In the genomic region with DNA sequence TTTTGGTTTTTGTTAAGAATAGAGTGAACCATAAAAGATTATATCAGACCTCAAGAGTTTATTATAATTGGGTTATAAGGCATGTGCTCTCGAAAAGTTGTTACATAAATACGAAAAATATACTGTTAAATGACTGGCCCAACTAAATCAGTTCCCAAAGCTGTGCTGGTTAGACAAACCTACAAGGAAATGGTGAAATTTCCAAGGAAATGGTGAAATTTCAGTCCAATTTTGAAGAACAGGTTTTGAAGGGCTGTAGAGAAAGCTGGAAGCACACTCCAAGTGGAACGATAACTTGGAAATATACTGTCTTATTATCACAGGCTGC, we compare ENCODE assay signal across 8 cellular contexts. TPM values are rescaled to one million over a fixed set of nuclear protein-coding genes. Genes with fewer than 3 reads are reported as not detected.
DNase-seq lines count a peak whose midpoint lies in the region; ATAC-seq, FAIRE-seq and TF ChIP-seq lines count a peak whose summit lies in the region.

No MANE protein-coding gene starts in this region.

- peak overlapping the region; percentile 94 for H2AFZ ChIP-seq in OCI-LY1 (ENCODE audit: low read length)
- H2AFZ ChIP-seq in fibroblast of lung (ENCODE audit: low read length), result peak overlapping the region; percentile 100

- no peaks in the 10 kb centered on the region for H4K20me1 ChIP-seq in OCI-LY1 (ENCODE audit: insufficient read depth, low read length)
- no peaks in the 10 kb centered on the region for H4K20me1 ChIP-seq in fibroblast of lung (ENCODE audit: control insufficient read depth, extremely low read depth, insufficient read depth, low read length)

- H3K36me3 ChIP-seq in OCI-LY1 (ENCODE audit: insufficient read depth, low read length) (no peaks in the 10 kb centered on the region), fibroblast of lung (ENCODE audit: control insufficient read depth, insufficient read depth, low read length) (no peaks in the 10 kb centered on the region), psoas muscle (ENCODE audit: insufficient read depth in 1 of 2, low read depth in 1 of 2) (peaks cover 0 to 5% of the 10 kb centered on the region in 2 donors)

- peak overlapping the region; percentile 95 for H3K4me2 ChIP-seq in OCI-LY1 (ENCODE audit: low read length)
- H3K4me2 ChIP-seq in fibroblast of lung (ENCODE audit: extremely low read depth, insufficient read depth, low read length), result peak overlapping the region; percentile 95

- ATAC-seq in psoas muscle (no peak), HG03520 (IDR thresholded peaks at IDR 0.05; ENCODE audit: unreplicated experiment) (no peak), HG02973 (IDR thresholded peaks at IDR 0.05; ENCODE audit: unreplicated experiment) (no peak)

- 6 to 10% (median 7%) methylated on average over 3 of the region's 3 CpGs for WGBS in psoas muscle, 3 donors

- H3K27me3 ChIP-seq in OCI-LY1 (ENCODE audit: insufficient read depth, low read length), result no peaks in the 10 kb centered on the region
- H3K27me3 ChIP-seq in fibroblast of lung (ENCODE audit: control insufficient read depth, insufficient read depth, low read length), result no peaks in the 10 kb centered on the region
- no peaks in the 10 kb centered on the region for H3K27me3 ChIP-seq in psoas muscle (ENCODE audit: insufficient read depth in 3 of 3, low read length in 2 of 3)

- no peak for FAIRE-seq in D721Med (lab: Jason Lieb, UNC)

- DNase-seq in fibroblast of lung (ENCODE audit: low read depth in 2 of 2) (no peak), psoas muscle (no peak), D721Med (ENCODE audit: insufficient read length, low spot score) (no peak)
- no peak for DNase-seq in activated CD8-positive, alpha-beta memory T cell treated with anti-CD3 and anti-CD28 coated beads, Interleukin-2, amount 50 U/mL, for 48 hours

- H3K4me1 ChIP-seq in OCI-LY1 (ENCODE audit: insufficient read depth, low read length, severe bottlenecking) (peaks cover 42% of the 10 kb centered on the region), fibroblast of lung (ENCODE audit: control insufficient read depth, extremely low read depth, insufficient read depth, low read length) (peaks cover 16% of the 10 kb centered on the region), psoas muscle (peaks cover 5% of the 10 kb centered on the region)

- H3K27ac ChIP-seq in C4-2B (peak overlapping the region; percentile 77), OCI-LY1 (ENCODE audit: low read depth, low read length, poor library complexity, severe bottlenecking) (peak overlapping the region; percentile 76), fibroblast of lung (ENCODE audit: insufficient read depth, low read length) (peak overlapping the region; percentile 71), psoas muscle (peak overlapping the region; percentile 82)

- H3K79me2 ChIP-seq in OCI-LY1 (ENCODE audit: insufficient read depth, low read length) (peaks cover 48% of the 10 kb centered on the region), fibroblast of lung (ENCODE audit: control insufficient read depth, insufficient read depth, low read length) (peaks cover 9% of the 10 kb centered on the region)

- H3F3A ChIP-seq in OCI-LY1 (ENCODE audit: insufficient read depth, low read length), result no peaks in the 10 kb centered on the region

- TF ChIP-seq CTCF in C4-2B (conservative IDR thresholded peaks at IDR 0.05) (no peak), OCI-LY1 (IDR thresholded peaks at IDR 0.05; ENCODE audit: low read length) (no peak), fibroblast of lung (conservative IDR thresholded peaks at IDR 0.05 in 1 of 2, IDR thresholded peaks at IDR 0.05 in 1 of 2; ENCODE audit: low read depth in 1 of 2, low read length in 2 of 2) (no peak), psoas muscle (IDR thresholded peaks at IDR 0.05) (no peak), D721Med (IDR thresholded peaks at IDR 0.05; ENCODE audit: insufficient read depth, missing control alignments) (no peak)

- no peaks in the 10 kb centered on the region for H3K9me2 ChIP-seq in OCI-LY1 (ENCODE audit: low read depth, low read length)

- peak overlapping the region; percentile 97 for H3K9ac ChIP-seq in OCI-LY1 (ENCODE audit: low read length)
- H3K9ac ChIP-seq in fibroblast of lung (ENCODE audit: insufficient read depth, low read length), result peak overlapping the region; percentile 82

- H3K9me3 ChIP-seq in OCI-LY1 (ENCODE audit: low read length) (no peaks in the 10 kb centered on the region), fibroblast of lung (ENCODE audit: control insufficient read depth, insufficient read depth, low read depth, low read length) (no peaks in the 10 kb centered on the region), psoas muscle (no peaks in the 10 kb centered on the region)

- intact Hi-C loops in psoas muscle (cut with DNase I), result no loop called here

- H3K4me3 ChIP-seq in OCI-LY1 (ENCODE audit: low read depth, low read length, poor library complexity, severe bottlenecking), result peak overlapping the region; percentile 89
- peak overlapping the region; percentile 96 to 99 (median 97) for H3K4me3 ChIP-seq in fibroblast of lung (replicated peaks in 1 of 4; ENCODE audit: control extremely low read depth in 1 of 4, insufficient read depth in 1 of 4, low read depth in 3 of 4, low read length in 4 of 4)
- H3K4me3 ChIP-seq in psoas muscle, result peak overlapping the region; percentile 76

RNA-seq across cellular contexts. Expression of a gene that starts 0.4 kb away (rescaled TPM):
- total RNA-seq in fibroblast of lung (18.5 and 22.1 TPM in 2 replicates), psoas muscle (1 to 10 TPM; 7.1 to 9.3 (median 8.6) TPM)
- polyA plus RNA-seq in fibroblast of lung (19.5 and 23.5 TPM in 2 replicates), psoas muscle (1 to 10 TPM; 4.1 to 7.8 (median 6.2) TPM)
- 9.3 and 12.9 TPM in 2 replicates for polyA plus RNA-seq in fibroblast of lung (2012)
- 0.33 TPM in 1 of 2 replicates, not detected in the other for polyA minus RNA-seq in fibroblast of lung (ENCODE audit: low replicate concordance)

RNA-seq across cellular contexts. Expression of a gene that starts 29.4 kb away (rescaled TPM):
- total RNA-seq in fibroblast of lung (28.8 and 36.8 TPM in 2 replicates), psoas muscle (10 to 100 TPM; 55.2 to 79.9 (median 59.5) TPM)
- polyA plus RNA-seq in fibroblast of lung (1.7 and 2.1 TPM in 2 replicates), psoas muscle (10 to 100 TPM; 24.0 to 79.4 (median 40.8) TPM)
- polyA plus RNA-seq in fibroblast of lung (2012), result 8.9 and 10.7 TPM in 2 replicates
- 0.16 and 0.41 TPM in 2 replicates for polyA minus RNA-seq in fibroblast of lung (ENCODE audit: low replicate concordance)
